ENCODE assay signal across 12 cellular contexts in the genomic region with DNA sequence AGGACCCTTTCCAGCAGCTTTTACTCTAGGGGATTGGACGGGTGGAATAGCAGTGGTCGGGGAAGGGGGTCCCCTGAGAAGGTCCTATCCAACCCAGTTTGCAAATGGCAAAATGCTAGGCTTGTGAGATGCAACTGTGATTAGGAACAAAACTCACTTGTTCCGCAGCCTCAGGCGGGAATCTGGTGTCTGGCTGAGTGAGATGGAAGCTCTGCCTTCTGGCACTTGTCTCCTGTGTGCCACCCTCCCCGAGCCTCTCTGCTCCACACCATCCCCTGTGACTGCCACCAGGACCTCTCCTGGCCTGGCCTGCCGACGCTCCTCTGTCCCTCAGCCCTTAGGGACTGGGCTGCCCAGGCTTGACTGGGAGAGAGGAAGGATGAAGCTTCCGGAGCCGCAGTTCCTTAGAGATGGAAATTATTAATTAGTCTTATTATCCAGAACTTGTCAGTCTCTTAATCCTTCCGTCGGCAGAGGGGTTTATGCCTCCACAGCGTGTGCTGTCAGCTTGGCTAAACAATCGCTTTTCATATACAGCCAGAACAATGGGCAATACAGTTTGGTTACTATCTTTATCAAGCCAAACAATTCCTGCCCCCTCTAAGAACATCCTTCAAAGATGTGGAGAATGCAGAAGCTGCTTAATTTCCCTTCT.
DNase-seq lines count a peak whose midpoint lies in the region; ATAC-seq, FAIRE-seq and TF ChIP-seq lines count a peak whose summit lies in the region.
"Had no signal": no experiment of that assay in that cellular context is flagged by ENCODE, and none has a peak within 500 bp of the region (broad histone marks: within the 10 kb centered on the region; RNA-seq: fewer than 3 reads in every experiment).

No MANE protein-coding gene starts in this region.

- no peak overlapping the region for H3K27ac Mint-ChIP-seq in activated T-helper 1 cell treated with anti-CD3 and anti-CD28 coated beads, Interleukin-12 subunit alpha, Interleukin-12 subunit beta, Interleukin-2, Interleukin-4 antibody, amounts not matched to agents 30 ng/mL and 10 ng/mL and 1 ng/mL, durations not matched to agents 14 hours and 24 hours and 36 hours

- no peak for TF ChIP-seq EP300 in esophagus muscularis mucosa (IDR thresholded peaks at IDR 0.05)

- peak in 1 of 8 donors; percentile 14 for ATAC-seq in heart right ventricle
- no peak for ATAC-seq in left ventricle myocardium superior
- no peak for ATAC-seq in upper lobe of right lung
- ATAC-seq in HG02973 (IDR thresholded peaks at IDR 0.05; ENCODE audit: unreplicated experiment): no peak

- H3K9me3 ChIP-seq in heart right ventricle (no peaks in the 10 kb centered on the region), esophagus muscularis mucosa (no peaks in the 10 kb centered on the region), muscle layer of duodenum (ENCODE audit: control insufficient read depth in 1 of 2, low read length in 2 of 2) (no peaks in the 10 kb centered on the region), upper lobe of right lung (no peaks in the 10 kb centered on the region)
- H3K9me3 ChIP-seq: neutrophil had no signal

- no peaks in the 10 kb centered on the region for H3K27me3 ChIP-seq in heart right ventricle
- H3K27me3 ChIP-seq in esophagus muscularis mucosa: no peaks in the 10 kb centered on the region
- no peaks in the 10 kb centered on the region for H3K27me3 ChIP-seq in muscle layer of duodenum (ENCODE audit: low read depth, low read length)
- H3K27me3 ChIP-seq in upper lobe of right lung: no peaks in the 10 kb centered on the region
- H3K27me3 ChIP-seq: neutrophil had no signal

- H3K4me3 Mint-ChIP-seq in activated T-helper 1 cell treated with anti-CD3 and anti-CD28 coated beads, Interleukin-12 subunit alpha, Interleukin-12 subunit beta, Interleukin-2, Interleukin-4 antibody, amounts not matched to agents 30 ng/mL and 10 ng/mL and 1 ng/mL, durations not matched to agents 14 hours and 24 hours and 36 hours: no peak overlapping the region

- H3K4me1 Mint-ChIP-seq in activated T-helper 1 cell treated with anti-CD3 and anti-CD28 coated beads, Interleukin-12 subunit alpha, Interleukin-12 subunit beta, Interleukin-2, Interleukin-4 antibody, amounts not matched to agents 30 ng/mL and 10 ng/mL and 1 ng/mL, durations not matched to agents 14 hours and 24 hours and 36 hours (ENCODE audit: low read depth): no peaks in the 10 kb centered on the region

- no peak for FAIRE-seq in RCC 7860 (lab: Jason Lieb, UNC)
- FAIRE-seq: endothelial cell of umbilical vein had no signal

- intact Hi-C loops in heart right ventricle (cut with DNase I) (no loop called here), left ventricle myocardium superior (cut with micrococcal nuclease) (no loop called here), esophagus muscularis mucosa (cut with DNase I) (no loop called here), upper lobe of right lung (cut with DNase I) (no loop called here)
- intact Hi-C loops in activated T-helper 1 cell treated with anti-CD3 and anti-CD28 coated beads, Interleukin-12 subunit alpha, Interleukin-12 subunit beta, Interleukin-2, Interleukin-4 antibody, amounts not matched to agents 30 ng/mL and 10 ng/mL and 1 ng/mL, durations not matched to agents 14 hours and 24 hours and 36 hours (cut with micrococcal nuclease): no loop called here

- no peaks in the 10 kb centered on the region for H3K36me3 ChIP-seq in heart right ventricle
- H3K36me3 ChIP-seq in esophagus muscularis mucosa: no peaks in the 10 kb centered on the region
- no peaks in the 10 kb centered on the region for H3K36me3 ChIP-seq in muscle layer of duodenum (ENCODE audit: control insufficient read depth in 1 of 2, insufficient read depth in 2 of 2, low read length in 2 of 2)
- H3K36me3 ChIP-seq in upper lobe of right lung: no peaks in the 10 kb centered on the region
- H3K36me3 ChIP-seq: neutrophil had no signal

- H3K27me3 Mint-ChIP-seq in activated T-helper 1 cell treated with anti-CD3 and anti-CD28 coated beads, Interleukin-12 subunit alpha, Interleukin-12 subunit beta, Interleukin-2, Interleukin-4 antibody, amounts not matched to agents 30 ng/mL and 10 ng/mL and 1 ng/mL, durations not matched to agents 14 hours and 24 hours and 36 hours (ENCODE audit: insufficient read depth): no peaks in the 10 kb centered on the region

- WGBS in heart right ventricle, 2 donors: 40 to 49% methylated on average over 13 of the region's 13 CpGs
- WGBS in esophagus muscularis mucosa: 42% methylated on average over 11 of the region's 13 CpGs

- H3K27ac ChIP-seq in heart right ventricle (peak overlapping the region in 8 of 10 donors; percentile 34 to 82 (median 52)), esophagus muscularis mucosa (replicated peaks in 1 of 4) (peak overlapping the region; percentile 47 to 68 (median 64)), muscle layer of duodenum (ENCODE audit: low read length) (peak overlapping the region; percentile 89), upper lobe of right lung (peak overlapping the region; percentile 65)
- H3K27ac ChIP-seq: neutrophil had no signal

- DNase-seq in heart right ventricle: no peak
- no peak for DNase-seq in left ventricle myocardium superior
- no peak for DNase-seq in esophagus muscularis mucosa (ENCODE audit: extremely low spot score)
- DNase-seq in upper lobe of right lung: no peak
- no peak for DNase-seq in RCC 7860 (ENCODE audit: low spot score)
- DNase-seq in activated T-helper 1 cell treated with anti-CD3 and anti-CD28 coated beads, Interleukin-12 subunit alpha, Interleukin-12 subunit beta, Interleukin-2, Interleukin-4 antibody, amounts not matched to agents 30 ng/mL and 10 ng/mL and 1 ng/mL, durations not matched to agents 14 hours and 24 hours and 36 hours (ENCODE audit: low spot score): no peak
- DNase-seq: activated effector memory CD4-positive, alpha-beta T cell treated with anti-CD3 and anti-CD28 coated beads, Interleukin-2, amount 50 U/mL, for 16 hours; NCI-H774 had no signal

- H3K9me3 Mint-ChIP-seq in activated T-helper 1 cell treated with anti-CD3 and anti-CD28 coated beads, Interleukin-12 subunit alpha, Interleukin-12 subunit beta, Interleukin-2, Interleukin-4 antibody, amounts not matched to agents 30 ng/mL and 10 ng/mL and 1 ng/mL, durations not matched to agents 14 hours and 24 hours and 36 hours: no peaks in the 10 kb centered on the region

- TF ChIP-seq POLR2A in esophagus muscularis mucosa (IDR thresholded peaks at IDR 0.05; ENCODE audit: low read depth): no peak

- H3K4me1 ChIP-seq in heart right ventricle: peaks cover 0 to 24% (median 13%) of the 10 kb centered on the region in 9 donors
- peaks cover 0 to 28% (median 20%) of the 10 kb centered on the region in 4 donors for H3K4me1 ChIP-seq in esophagus muscularis mucosa
- peaks cover 5 to 7% of the 10 kb centered on the region in 2 donors for H3K4me1 ChIP-seq in muscle layer of duodenum (ENCODE audit: control insufficient read depth in 1 of 2, insufficient read depth in 2 of 2, low read length in 2 of 2)
- H3K4me1 ChIP-seq in upper lobe of right lung: peaks cover 26% of the 10 kb centered on the region

- H3K4me3 ChIP-seq in heart right ventricle (no peak overlapping the region), esophagus muscularis mucosa (no peak overlapping the region), muscle layer of duodenum (ENCODE audit: low read depth in 1 of 2, low read length in 2 of 2) (peak overlapping the region in 1 of 2 donors; percentile 20), upper lobe of right lung (no peak overlapping the region)

- no peaks in the 10 kb centered on the region for H3K36me3 Mint-ChIP-seq in activated T-helper 1 cell treated with anti-CD3 and anti-CD28 coated beads, Interleukin-12 subunit alpha, Interleukin-12 subunit beta, Interleukin-2, Interleukin-4 antibody, amounts not matched to agents 30 ng/mL and 10 ng/mL and 1 ng/mL, durations not matched to agents 14 hours and 24 hours and 36 hours (ENCODE audit: low read depth)

- TF ChIP-seq CTCF in heart right ventricle (IDR thresholded peaks at IDR 0.05) (no peak), esophagus muscularis mucosa (IDR thresholded peaks at IDR 0.05) (no peak), upper lobe of right lung (IDR thresholded peaks at IDR 0.05) (no peak)
